Comparison of ENCODE assay signal across 14 cellular contexts in genomic region chr11:128516467-128516778, GRCh38.
DNase-seq lines count a peak whose midpoint lies in the region; ATAC-seq, FAIRE-seq and TF ChIP-seq lines count a peak whose summit lies in the region.
"Had no signal": no experiment of that assay in that cellular context is flagged by ENCODE, and none has a peak within 500 bp of the region (broad histone marks: within the 10 kb centered on the region; RNA-seq: fewer than 3 reads in every experiment).

No MANE protein-coding gene starts in this region.

- H3K4me3 ChIP-seq in kidney (ENCODE audit: low read length in 2 of 2), result peak overlapping the region; percentile 9 to 69
- H3K4me3 ChIP-seq: K562 had no signal

- peaks cover 0 to 8% of the 10 kb centered on the region in 2 donors for H3K36me3 ChIP-seq in kidney (ENCODE audit: control insufficient read depth in 1 of 2, insufficient read depth in 2 of 2, low read length in 2 of 2)

- TF ChIP-seq CTCF in activated B cell treated with CpG ODN at 0.5 μM for 24 hours (IDR thresholded peaks at IDR 0.05) (no peak), kidney (IDR thresholded peaks at IDR 0.05; ENCODE audit: borderline replicate concordance, extremely low read depth, insufficient read depth) (no peak), progenitor cell of endocrine pancreas (IDR thresholded peaks at IDR 0.05; ENCODE audit: unreplicated experiment) (no peak)

- H3K9me3 ChIP-seq in kidney (ENCODE audit: control insufficient read depth in 1 of 2, low read length in 2 of 2), result no peaks in the 10 kb centered on the region

- intact Hi-C loops in activated CD4-positive, alpha-beta T cell treated with anti-CD3 and anti-CD28 coated beads, Interleukin-2, amount 10 ng/mL, durations not matched to agents 24 days and 14 days (cut with micrococcal nuclease), result no loop called here
- intact Hi-C loops in activated B cell treated with CpG ODN at 0.5 μM for 24 hours (cut with micrococcal nuclease) (no loop called here), kidney (cut with DNase I) (no loop called here)

- H3K4me1 ChIP-seq in kidney (ENCODE audit: control insufficient read depth in 1 of 2, insufficient read depth in 1 of 2, low read depth in 1 of 2, low read length in 2 of 2), result peaks cover 30 to 31% of the 10 kb centered on the region in 2 donors

- H3K36me3 Mint-ChIP-seq in activated CD4-positive, alpha-beta T cell treated with anti-CD3 and anti-CD28 coated beads, Interleukin-2, amount 10 ng/mL, durations not matched to agents 24 days and 14 days (ENCODE audit: low read depth), result peaks cover 94% of the 10 kb centered on the region
- H3K36me3 Mint-ChIP-seq in activated B cell treated with CpG ODN at 0.5 μM for 24 hours (ENCODE audit: low read depth) (peaks cover 90% of the 10 kb centered on the region), progenitor cell of endocrine pancreas (ENCODE audit: insufficient read depth) (no peaks in the 10 kb centered on the region)
- peaks cover 42 to 62% of the 10 kb centered on the region in 2 donors for H3K36me3 Mint-ChIP-seq in stimulated activated naive B cell treated with anti-CD40 and anti-IgM and Interleukin-4, amounts not matched to agents 10 μg/mL and 1 μg/mL and 100 μg/mL, for 72 hours

- peak overlapping the region; percentile 99 for H3K27ac Mint-ChIP-seq in activated CD4-positive, alpha-beta T cell treated with anti-CD3 and anti-CD28 coated beads, Interleukin-2, amount 10 ng/mL, durations not matched to agents 24 days and 14 days
- H3K27ac Mint-ChIP-seq in activated B cell treated with CpG ODN at 0.5 μM for 24 hours, result peak overlapping the region; percentile 97
- peak overlapping the region; percentile 83 for H3K27ac Mint-ChIP-seq in stimulated activated naive B cell treated with anti-CD40 and anti-IgM and Interleukin-4, amounts not matched to agents 10 μg/mL and 1 μg/mL and 100 μg/mL, for 72 hours
- H3K27ac Mint-ChIP-seq in progenitor cell of endocrine pancreas, result no peak overlapping the region

- peak; percentile 68 for DNase-seq in activated CD4-positive, alpha-beta T cell treated with anti-CD3 and anti-CD28 coated beads, Interleukin-2, amount 10 ng/mL, durations not matched to agents 24 days and 14 days
- no peak for DNase-seq in activated CD4-positive, alpha-beta T cell treated with anti-CD3 and anti-CD28 coated beads for 1 hour
- DNase-seq in activated B cell treated with CpG ODN at 0.5 μM for 24 hours, result no peak
- no peak for DNase-seq in kidney
- DNase-seq in stimulated activated naive B cell treated with anti-CD40 and anti-IgM and Interleukin-4, amounts not matched to agents 10 μg/mL and 1 μg/mL and 100 μg/mL, for 72 hours, result no peak
- no peak for DNase-seq in progenitor cell of endocrine pancreas (ENCODE audit: low spot score, unreplicated experiment)
- DNase-seq in SHP77 (lab: John Stamatoyannopoulos, UW), result no peak
- DNase-seq: ACHN; NCI-H748 treated with DMSO at 0.1 percent for 48 hours; stimulated activated CD4-positive, alpha-beta T cell treated with anti-CD3 and anti-CD28 coated beads, Interleukin-2, amount 100 ng/mL, for 24 hours had no signal

- H3K4me1 Mint-ChIP-seq in activated CD4-positive, alpha-beta T cell treated with anti-CD3 and anti-CD28 coated beads, Interleukin-2, amount 10 ng/mL, durations not matched to agents 24 days and 14 days, result peaks cover 67% of the 10 kb centered on the region
- H3K4me1 Mint-ChIP-seq in activated B cell treated with CpG ODN at 0.5 μM for 24 hours, result peaks cover 87% of the 10 kb centered on the region
- H3K4me1 Mint-ChIP-seq in stimulated activated naive B cell treated with anti-CD40 and anti-IgM and Interleukin-4, amounts not matched to agents 10 μg/mL and 1 μg/mL and 100 μg/mL, for 72 hours, result peaks cover 58 to 92% of the 10 kb centered on the region in 2 donors
- H3K4me1 Mint-ChIP-seq in progenitor cell of endocrine pancreas (ENCODE audit: low read depth), result peaks cover 17% of the 10 kb centered on the region

- peak overlapping the region; percentile 93 for H3K4me3 Mint-ChIP-seq in activated CD4-positive, alpha-beta T cell treated with anti-CD3 and anti-CD28 coated beads, Interleukin-2, amount 10 ng/mL, durations not matched to agents 24 days and 14 days
- H3K4me3 Mint-ChIP-seq in activated B cell treated with CpG ODN at 0.5 μM for 24 hours, result peak overlapping the region; percentile 99
- H3K4me3 Mint-ChIP-seq in stimulated activated naive B cell treated with anti-CD40 and anti-IgM and Interleukin-4, amounts not matched to agents 10 μg/mL and 1 μg/mL and 100 μg/mL, for 72 hours, result peak overlapping the region in 1 of 2 donors; percentile 80
- no peak overlapping the region for H3K4me3 Mint-ChIP-seq in progenitor cell of endocrine pancreas (ENCODE audit: low read depth)

- no peaks in the 10 kb centered on the region for H3K27me3 Mint-ChIP-seq in activated CD4-positive, alpha-beta T cell treated with anti-CD3 and anti-CD28 coated beads, Interleukin-2, amount 10 ng/mL, durations not matched to agents 24 days and 14 days
- no peaks in the 10 kb centered on the region for H3K27me3 Mint-ChIP-seq in activated B cell treated with CpG ODN at 0.5 μM for 24 hours
- H3K27me3 Mint-ChIP-seq in stimulated activated naive B cell treated with anti-CD40 and anti-IgM and Interleukin-4, amounts not matched to agents 10 μg/mL and 1 μg/mL and 100 μg/mL, for 72 hours, result no peaks in the 10 kb centered on the region
- peaks cover 73% of the 10 kb centered on the region for H3K27me3 Mint-ChIP-seq in progenitor cell of endocrine pancreas

- FAIRE-seq in kidney (lab: Jason Lieb, UNC), result no peak
- FAIRE-seq: K562, TTC549 had no signal

- H3K9ac ChIP-seq in kidney (ENCODE audit: low read length in 2 of 2), result peak overlapping the region in 1 of 2 donors; percentile 3

- no peak overlapping the region for H3K27ac ChIP-seq in kidney (ENCODE audit: low read depth in 2 of 2, low read length in 2 of 2)

- ATAC-seq in activated B cell treated with CpG ODN at 0.5 μM for 24 hours (ENCODE audit: low read depth) (no peak), HG02588 (IDR thresholded peaks at IDR 0.05; ENCODE audit: unreplicated experiment) (no peak)
- no peak for ATAC-seq in stimulated activated naive B cell treated with anti-CD40 and anti-IgM and Interleukin-4, amounts not matched to agents 10 μg/mL and 1 μg/mL and 100 μg/mL, for 72 hours (replicated peaks)
- ATAC-seq: esophagus mucosa, K562 had no signal

- CTCF ChIA-PET in activated B cell treated with CpG ODN at 0.5 μM for 24 hours (lab: Charles Lee), result interaction anchor here (5.7 kb wide), 1 partner anchor 37 kb away, joined by 24 read pairs; no protein-coding TSS in a partner anchor

- POLR2A ChIA-PET in activated B cell treated with CpG ODN at 0.5 μM for 24 hours (lab: Charles Lee), result interaction anchor here (1.3 to 12.7 kb wide), 8 partner anchors 7 to 111 kb away, joined by 6 to 283 read pairs (median 119); no protein-coding TSS in a partner anchor

- H3K9me3 Mint-ChIP-seq in activated CD4-positive, alpha-beta T cell treated with anti-CD3 and anti-CD28 coated beads, Interleukin-2, amount 10 ng/mL, durations not matched to agents 24 days and 14 days, result no peaks in the 10 kb centered on the region
- H3K9me3 Mint-ChIP-seq in activated B cell treated with CpG ODN at 0.5 μM for 24 hours (no peaks in the 10 kb centered on the region), progenitor cell of endocrine pancreas (ENCODE audit: low read depth) (no peaks in the 10 kb centered on the region)
- no peaks in the 10 kb centered on the region for H3K9me3 Mint-ChIP-seq in stimulated activated naive B cell treated with anti-CD40 and anti-IgM and Interleukin-4, amounts not matched to agents 10 μg/mL and 1 μg/mL and 100 μg/mL, for 72 hours
